Comparison of ENCODE assay signal across 8 cellular contexts in genomic region chr19:6536138-6536671, GRCh38. TPM values are rescaled to one million over a fixed set of nuclear protein-coding genes. Genes with fewer than 3 reads are reported as not detected.
DNase-seq lines count a peak whose midpoint lies in the region; ATAC-seq, FAIRE-seq and TF ChIP-seq lines count a peak whose summit lies in the region.

No MANE protein-coding gene starts in this region.

- H3K27ac Mint-ChIP-seq in T-helper 17 cell: peak overlapping the region; percentile 69

- peaks cover 6% of the 10 kb centered on the region for H3K36me3 Mint-ChIP-seq in T-helper 17 cell (ENCODE audit: low read depth)

- H3K4me1 Mint-ChIP-seq in T-helper 17 cell: peaks cover 32% of the 10 kb centered on the region

- H3K27me3 ChIP-seq in HL-60 (ENCODE audit: insufficient read depth, poor library complexity, severe bottlenecking) (no peaks in the 10 kb centered on the region), adrenal gland (peaks cover 6% of the 10 kb centered on the region), lung (ENCODE audit: control insufficient read depth, insufficient read depth) (no peaks in the 10 kb centered on the region), stomach (peaks cover 6 to 45% (median 31%) of the 10 kb centered on the region in 3 donors)

- ATAC-seq in GM21381 (IDR thresholded peaks at IDR 0.05; ENCODE audit: unreplicated experiment) (peak; percentile 65), T-helper 17 cell (peak; percentile 99), lung (ENCODE audit: insufficient read depth, low FRiP score) (peak; percentile 71)

- H3K27ac ChIP-seq in HL-60 (replicated peaks) (0 out of 2 replicates have a peak overlapping the region, but pooled peaks have one; percentile 29), adrenal gland (no peak overlapping the region), lung (ENCODE audit: low read depth in 1 of 2, low read length in 1 of 2) (peak overlapping the region in 1 of 2 donors; percentile 66), stomach (no peak overlapping the region)

- TF ChIP-seq POLR2A in adrenal gland (IDR thresholded peaks at IDR 0.05): no peak
- TF ChIP-seq POLR2A in stomach (IDR thresholded peaks at IDR 0.05): no peak

- FAIRE-seq in G401.6 (lab: Jason Lieb, UNC): peak; percentile 47

- intact Hi-C loops in adrenal gland (cut with DNase I) (no loop called here), stomach (cut with DNase I; ENCODE audit: low total_unique reads) (no loop called here)

- H3K4me3 Mint-ChIP-seq in T-helper 17 cell: no peak overlapping the region

- H3K27me3 Mint-ChIP-seq in T-helper 17 cell: peaks cover 23% of the 10 kb centered on the region

- no peak for TF ChIP-seq EP300 in stomach (IDR thresholded peaks at IDR 0.05)

- no peak for TF ChIP-seq CTCF in HL-60 (IDR thresholded peaks at IDR 0.05; ENCODE audit: insufficient read depth, low read length)
- TF ChIP-seq CTCF in adrenal gland (IDR thresholded peaks at IDR 0.05): no peak
- no peak for TF ChIP-seq CTCF in lung (IDR thresholded peaks at IDR 0.05; ENCODE audit: control extremely low read depth, extremely low read depth)
- TF ChIP-seq CTCF in stomach (IDR thresholded peaks at IDR 0.05): no peak

- 87 to 92% (median 89%) methylated on average over 9 of the region's 9 CpGs for WGBS in adrenal gland, 4 donors
- 80% methylated on average over 9 of the region's 9 CpGs for WGBS in lung, 2 donors
- 80 to 85% (median 83%) methylated on average over 9 of the region's 9 CpGs for WGBS in stomach, 5 donors

- H3K4me1 ChIP-seq in adrenal gland (replicated peaks in 1 of 2) (peaks cover 3 to 4% of the 10 kb centered on the region in 2 donors), lung (ENCODE audit: control insufficient read depth in 2 of 2, insufficient read depth in 2 of 2, low read length in 2 of 2) (peaks cover 0 to 2% of the 10 kb centered on the region in 2 donors), stomach (peaks cover 4 to 16% (median 10%) of the 10 kb centered on the region in 4 donors)

- DNase-seq in HL-60 (ENCODE audit: low read depth in 1 of 2, low spot score in 1 of 2) (peak; percentile 95 to 96), T-helper 17 cell (peak; percentile 48 to 69 (median 65)), adrenal gland (peak in 4 of 7 donors; percentile 62 to 77 (median 66)), lung (ENCODE audit: low spot score) (peak; percentile 73), stomach (peak; percentile 50), NCI-H226 (no peak)

- H3K36me3 ChIP-seq in adrenal gland (replicated peaks in 1 of 2) (no peaks in the 10 kb centered on the region), lung (ENCODE audit: control insufficient read depth in 2 of 2, insufficient read depth in 2 of 2, low read length in 2 of 2) (peaks cover 0 to 6% of the 10 kb centered on the region in 2 donors), stomach (no peaks in the 10 kb centered on the region)

- H3K9me3 ChIP-seq in T-helper 17 cell (ENCODE audit: control insufficient read depth, low read length, poor library complexity, severe bottlenecking) (no peaks in the 10 kb centered on the region), adrenal gland (replicated peaks in 1 of 3) (no peaks in the 10 kb centered on the region), lung (ENCODE audit: control insufficient read depth in 2 of 2, insufficient read depth in 1 of 2, low read length in 1 of 2) (peaks cover 0 to 3% of the 10 kb centered on the region in 2 donors), stomach (peaks cover 0 to 7% (median 0%) of the 10 kb centered on the region in 4 donors)

- H3K4me3 ChIP-seq in HL-60 (replicated peaks; ENCODE audit: insufficient read depth, low read length) (no peak overlapping the region), adrenal gland (no peak overlapping the region), lung (no peak overlapping the region), stomach (no peak overlapping the region)

RNA-seq across cellular contexts. Expression of gene TNFSF9, which starts 5.4 kb away (rescaled TPM):
- total RNA-seq in T-helper 17 cell (1 to 10 TPM; 2.2 to 3.3 TPM), adrenal gland (1 to 10 TPM in 3 of 8 donors, under 1 TPM in 4, not detected in 1; 0.50 to 1.6 (median 0.75) TPM), lung (10 to 100 TPM in 1 of 2 donors, under 1 TPM in 1; 1.00 to 10.1 TPM), stomach (not detected)
- polyA plus RNA-seq in adrenal gland (under 1 TPM; 0.16 to 0.40 (median 0.32) TPM), lung (1 to 10 TPM; 3.2 to 8.6 TPM), stomach (under 1 TPM in 1 of 3 donors, not detected in 2; 0.85 TPM)

RNA-seq across cellular contexts. Expression of gene TUBB4A, which starts 34.1 kb away (rescaled TPM):
- total RNA-seq in T-helper 17 cell: 1 to 10 TPM; 1.5 to 1.6 TPM
- 100 to 1,000 TPM in 6 of 8 donors, 10 to 100 TPM in 2; 60.1 to 752 (median 192) TPM for total RNA-seq in adrenal gland
- 100 to 1,000 TPM in 1 of 3 donors, 10 to 100 TPM in 2; 50.4 to 560 (median 63.1) TPM for polyA plus RNA-seq in adrenal gland
- total RNA-seq in lung: 1 to 10 TPM in 1 of 2 donors, under 1 TPM in 1; 0.28 to 2.1 TPM
- polyA plus RNA-seq in lung: under 1 TPM; 0.05 to 0.08 TPM
- 1 to 10 TPM in 2 of 5 donors, under 1 TPM in 1, not detected in 2; 0.89 to 3.9 (median 1.1) TPM for total RNA-seq in stomach
- under 1 TPM in 2 of 3 donors, not detected in 1; 0.76 to 0.85 TPM for polyA plus RNA-seq in stomach

RNA-seq across cellular contexts. Expression of gene DENND1C, which starts 54.6 kb away (rescaled TPM):
- total RNA-seq in T-helper 17 cell (100 to 1,000 TPM; 104 to 105 TPM), adrenal gland (1 to 10 TPM in 7 of 8 donors, under 1 TPM in 1; 0.66 to 7.6 (median 4.4) TPM), lung (10 to 100 TPM in 1 of 2 donors, 1 to 10 TPM in 1; 2.7 to 11.0 TPM), stomach (10 to 100 TPM in 1 of 5 donors, 1 to 10 TPM in 2, under 1 TPM in 2; 0.45 to 15.2 (median 1.1) TPM)
- polyA plus RNA-seq in adrenal gland (10 to 100 TPM in 1 of 3 donors, 1 to 10 TPM in 2; 1.4 to 12.1 (median 6.6) TPM), lung (10 to 100 TPM in 1 of 2 donors, 1 to 10 TPM in 1; 8.0 to 10.6 TPM), stomach (1 to 10 TPM; 2.5 to 3.1 (median 2.9) TPM)

RNA-seq across cellular contexts. Expression of gene CD70, which starts 54.7 kb away (rescaled TPM):
- 1 to 10 TPM; 3.0 to 4.5 TPM for total RNA-seq in T-helper 17 cell
- under 1 TPM in 1 of 8 donors, not detected in 7; 0.27 TPM for total RNA-seq in adrenal gland
- under 1 TPM in 1 of 3 donors, not detected in 2; 0.34 TPM for polyA plus RNA-seq in adrenal gland
- total RNA-seq in lung: under 1 TPM; 0.28 to 0.40 TPM
- polyA plus RNA-seq in lung: under 1 TPM; 0.22 to 0.57 TPM
- total RNA-seq in stomach: not detected
- polyA plus RNA-seq in stomach: under 1 TPM in 1 of 3 donors, not detected in 2; 0.18 TPM

Comparison
In these comparisons a context has a peak if more than half of its experiments do, and no peak if none do; other contexts are left out.
1. RNA of gene TUBB4A, which starts 34.1 kb away (total RNA-seq): 60.1 to 752 TPM in adrenal gland; 0.28 to 2.1 TPM in lung, 1.5 to 1.6 TPM in T-helper 17 cell and 0.89 to 3.9 TPM in stomach; every median in the first group is over 10 times any median in the second.
2. RNA of gene DENND1C, which starts 54.6 kb away (total RNA-seq): 104 to 105 TPM in T-helper 17 cell; 2.7 to 11.0 TPM in lung, 0.66 to 7.6 TPM in adrenal gland and 0.45 to 15.2 TPM in stomach; every median in the first group is over 4 times any median in the second.
3. Peak in every context shown above with its lines, with median percentiles within 50 percentile points of each other: ATAC-seq.